1 cellular context compared by ENCODE assay signal in genomic region chr15:34986326-34987181, GRCh38.
TF ChIP-seq lines count a peak whose summit lies in the region.

No MANE protein-coding gene starts in this region.

TF ChIP-seq in GM12878, 131 proteins besides CTCF, POLR2A, EP300 and RAD21 (continued from another document):
- no peak for TF ChIP-seq BHLHE40 (IDR thresholded peaks at IDR 0.05; ENCODE audit: borderline replicate concordance in 1 of 2, low read depth in 2 of 2, low read length in 1 of 2)
